Comparison of ENCODE assay signal across 14 cellular contexts in genomic region chr19:4305253-4305612, GRCh38. TPM values are rescaled to one million over a fixed set of nuclear protein-coding genes. Genes with fewer than 3 reads are reported as not detected.
DNase-seq lines count a peak whose midpoint lies in the region; ATAC-seq and TF ChIP-seq lines count a peak whose summit lies in the region.
"Had no signal": no experiment of that assay in that cellular context is flagged by ENCODE, and none has a peak within 500 bp of the region (broad histone marks: within the 10 kb centered on the region; RNA-seq: fewer than 3 reads in every experiment).

No MANE protein-coding gene starts in this region.

- H3K9me3 Mint-ChIP-seq in activated T-helper 1 cell treated with anti-CD3 and anti-CD28 coated beads, Interleukin-12 subunit alpha, Interleukin-12 subunit beta, Interleukin-2, Interleukin-4 antibody, amounts not matched to agents 30 ng/mL and 10 ng/mL and 1 ng/mL, durations not matched to agents 14 hours and 24 hours and 36 hours = no peaks in the 10 kb centered on the region
- H3K9me3 Mint-ChIP-seq in memory B cell = peaks cover 2% of the 10 kb centered on the region

- no peaks in the 10 kb centered on the region; the same call in 1 of the 2 replicates for H3K36me3 ChIP-seq in ES-I3 (ENCODE audit: insufficient read depth, low read length)
- H3K36me3 ChIP-seq: heart right ventricle, lower lobe of right lung had no signal

- peak overlapping the region; percentile 20; the same call in 1 of the 2 replicates for H3K9ac ChIP-seq in ES-I3 (ENCODE audit: low read depth, low read length)

- peaks cover 2% of the 10 kb centered on the region for H3K36me3 Mint-ChIP-seq in activated T-helper 1 cell treated with anti-CD3 and anti-CD28 coated beads, Interleukin-12 subunit alpha, Interleukin-12 subunit beta, Interleukin-2, Interleukin-4 antibody, amounts not matched to agents 30 ng/mL and 10 ng/mL and 1 ng/mL, durations not matched to agents 14 hours and 24 hours and 36 hours (ENCODE audit: low read depth)
- peaks cover 2% of the 10 kb centered on the region for H3K36me3 Mint-ChIP-seq in memory B cell

- ATAC-seq in memory B cell (ENCODE audit: low read depth) (no peak), GM18907 (IDR thresholded peaks at IDR 0.05; ENCODE audit: unreplicated experiment) (no peak), HG02678 (IDR thresholded peaks at IDR 0.05; ENCODE audit: unreplicated experiment) (no peak)
- ATAC-seq in activated CD4-positive, CD25-positive, alpha-beta regulatory T cell treated with anti-CD3 and anti-CD28 coated beads, Interleukin-2, amount 50 U/mL, for 24 hours = no peak
- ATAC-seq: lower lobe of right lung had no signal

- peaks cover 8% of the 10 kb centered on the region; the same call in 1 of the 2 replicates for H3K4me1 ChIP-seq in ES-I3 (ENCODE audit: insufficient read depth, low read length)
- H3K4me1 ChIP-seq: lower lobe of right lung had no signal

- no peaks in the 10 kb centered on the region for H3K9me3 ChIP-seq in ES-I3 (ENCODE audit: control insufficient read depth, insufficient read depth, low read length)
- H3K9me3 ChIP-seq: heart right ventricle, lower lobe of right lung had no signal

- CTCF ChIA-PET in AG04449 (lab: Yijun Ruan, JAX) = interaction anchor here (1.0 to 1.2 kb wide), 2 partner anchors 220 to 332 kb away, joined by 3 read pairs; no protein-coding TSS in a partner anchor

- intact Hi-C loops in activated T-helper 1 cell treated with anti-CD3 and anti-CD28 coated beads, Interleukin-12 subunit alpha, Interleukin-12 subunit beta, Interleukin-2, Interleukin-4 antibody, amounts not matched to agents 30 ng/mL and 10 ng/mL and 1 ng/mL, durations not matched to agents 14 hours and 24 hours and 36 hours (cut with micrococcal nuclease) = loop anchor here (2.0 kb wide), 1 partner anchor 58 kb away; the partner anchor contains the start of gene YJU2

- H3K4me3 Mint-ChIP-seq in activated T-helper 1 cell treated with anti-CD3 and anti-CD28 coated beads, Interleukin-12 subunit alpha, Interleukin-12 subunit beta, Interleukin-2, Interleukin-4 antibody, amounts not matched to agents 30 ng/mL and 10 ng/mL and 1 ng/mL, durations not matched to agents 14 hours and 24 hours and 36 hours = peak overlapping the region; percentile 81
- peak overlapping the region; percentile 77 for H3K4me3 Mint-ChIP-seq in memory B cell

- no peaks in the 10 kb centered on the region for H3K27me3 Mint-ChIP-seq in activated T-helper 1 cell treated with anti-CD3 and anti-CD28 coated beads, Interleukin-12 subunit alpha, Interleukin-12 subunit beta, Interleukin-2, Interleukin-4 antibody, amounts not matched to agents 30 ng/mL and 10 ng/mL and 1 ng/mL, durations not matched to agents 14 hours and 24 hours and 36 hours (ENCODE audit: insufficient read depth)
- peaks cover 14% of the 10 kb centered on the region for H3K27me3 Mint-ChIP-seq in memory B cell

- TF ChIP-seq CTCF in AG04449 (IDR thresholded peaks at IDR 0.05; ENCODE audit: insufficient read depth, low read length, missing control alignments) = no peak

- POLR2A ChIA-PET in AG04449 (lab: Yijun Ruan, JAX) = interaction anchor here (0.6 kb wide), 1 partner anchor 33 kb away, joined by 3 read pairs; no protein-coding TSS in a partner anchor

- peaks cover 31% of the 10 kb centered on the region for H3K4me1 Mint-ChIP-seq in activated T-helper 1 cell treated with anti-CD3 and anti-CD28 coated beads, Interleukin-12 subunit alpha, Interleukin-12 subunit beta, Interleukin-2, Interleukin-4 antibody, amounts not matched to agents 30 ng/mL and 10 ng/mL and 1 ng/mL, durations not matched to agents 14 hours and 24 hours and 36 hours (ENCODE audit: low read depth)
- peaks cover 2% of the 10 kb centered on the region for H3K4me1 Mint-ChIP-seq in memory B cell

- peak overlapping the region; percentile 56 for H3K4me3 ChIP-seq in AG04449 (ENCODE audit: low read depth, low read length)
- H3K4me3 ChIP-seq: lower lobe of right lung had no signal

- DNase-seq in AG04449 (ENCODE audit: low read depth, low spot score) (no peak), memory B cell (ENCODE audit: low spot score in 2 of 2) (no peak), HUDEP-2 (lab: John Stamatoyannopoulos, UW; ENCODE audit: unreplicated experiment in 76 of 76) (no peak)
- DNase-seq in activated T-helper 1 cell treated with anti-CD3 and anti-CD28 coated beads, Interleukin-12 subunit alpha, Interleukin-12 subunit beta, Interleukin-2, Interleukin-4 antibody, amounts not matched to agents 30 ng/mL and 10 ng/mL and 1 ng/mL, durations not matched to agents 14 hours and 24 hours and 36 hours (ENCODE audit: low spot score) = no peak
- DNase-seq: heart right ventricle; lower lobe of right lung; NCI-H510A; stimulated activated CD4-positive, alpha-beta T cell treated with anti-CD3 and anti-CD28 coated beads, Interleukin-4, amount 100 ng/mL, for 1 hour had no signal

- no peak overlapping the region for H3K27ac Mint-ChIP-seq in activated T-helper 1 cell treated with anti-CD3 and anti-CD28 coated beads, Interleukin-12 subunit alpha, Interleukin-12 subunit beta, Interleukin-2, Interleukin-4 antibody, amounts not matched to agents 30 ng/mL and 10 ng/mL and 1 ng/mL, durations not matched to agents 14 hours and 24 hours and 36 hours
- H3K27ac Mint-ChIP-seq in memory B cell = no peak overlapping the region

RNA-seq across cellular contexts. Expression of gene FSD1, which starts 0.8 kb away (rescaled TPM):
- total RNA-seq in activated T-helper 1 cell treated with anti-CD3 and anti-CD28 coated beads, Interleukin-12 subunit alpha, Interleukin-12 subunit beta, Interleukin-2, Interleukin-4 antibody, amounts not matched to agents 30 ng/mL and 10 ng/mL and 1 ng/mL, durations not matched to agents 14 hours and 24 hours and 36 hours = 39.1 and 46.5 TPM in 2 replicates

RNA-seq across cellular contexts. Expression of gene TMIGD2, which starts 3.0 kb away (rescaled TPM):
- total RNA-seq in activated T-helper 1 cell treated with anti-CD3 and anti-CD28 coated beads, Interleukin-12 subunit alpha, Interleukin-12 subunit beta, Interleukin-2, Interleukin-4 antibody, amounts not matched to agents 30 ng/mL and 10 ng/mL and 1 ng/mL, durations not matched to agents 14 hours and 24 hours and 36 hours = 11.0 and 13.2 TPM in 2 replicates
- total RNA-seq: epithelial cell of proximal tubule, renal cortical epithelial cell had no signal

RNA-seq across cellular contexts. Expression of gene SHD, which starts 26.2 kb away (rescaled TPM):
- total RNA-seq in activated T-helper 1 cell treated with anti-CD3 and anti-CD28 coated beads, Interleukin-12 subunit alpha, Interleukin-12 subunit beta, Interleukin-2, Interleukin-4 antibody, amounts not matched to agents 30 ng/mL and 10 ng/mL and 1 ng/mL, durations not matched to agents 14 hours and 24 hours and 36 hours = not detected in 2 replicates
- total RNA-seq: epithelial cell of proximal tubule, lower lobe of right lung, renal cortical epithelial cell had no signal

RNA-seq across cellular contexts. Expression of gene STAP2, which starts 33.4 kb away (rescaled TPM):
- 12.9 and 15.0 TPM in 2 replicates for total RNA-seq in activated T-helper 1 cell treated with anti-CD3 and anti-CD28 coated beads, Interleukin-12 subunit alpha, Interleukin-12 subunit beta, Interleukin-2, Interleukin-4 antibody, amounts not matched to agents 30 ng/mL and 10 ng/mL and 1 ng/mL, durations not matched to agents 14 hours and 24 hours and 36 hours

RNA-seq across cellular contexts. Expression of gene MPND, which starts 38.1 kb away (rescaled TPM):
- total RNA-seq in activated T-helper 1 cell treated with anti-CD3 and anti-CD28 coated beads, Interleukin-12 subunit alpha, Interleukin-12 subunit beta, Interleukin-2, Interleukin-4 antibody, amounts not matched to agents 30 ng/mL and 10 ng/mL and 1 ng/mL, durations not matched to agents 14 hours and 24 hours and 36 hours = 15.7 and 19.3 TPM in 2 replicates
